11 cellular contexts compared by ENCODE assay signal in the genomic region with DNA sequence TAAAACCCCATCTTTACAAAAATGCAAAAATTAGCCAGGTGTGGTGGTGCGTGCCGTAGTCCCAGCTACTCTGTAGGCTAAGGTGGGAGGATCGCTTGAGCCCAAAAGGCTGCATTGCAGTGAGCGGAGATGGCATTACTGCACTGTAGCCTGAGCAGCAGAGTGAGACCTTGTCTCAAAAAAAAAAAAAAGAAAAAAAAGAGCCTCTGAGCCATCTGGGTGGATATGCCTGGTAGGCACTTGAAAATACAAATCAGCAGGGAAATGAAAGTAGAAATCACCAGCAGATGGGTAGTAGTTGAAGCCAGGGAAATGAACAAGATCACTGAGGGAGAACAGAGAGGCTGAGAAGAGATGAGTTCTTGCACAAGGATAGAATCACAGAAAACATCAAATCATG.
DNase-seq lines count a peak whose midpoint lies in the region; ATAC-seq and TF ChIP-seq lines count a peak whose summit lies in the region.
"Had no signal": no experiment of that assay in that cellular context is flagged by ENCODE, and none has a peak within 500 bp of the region (broad histone marks: within the 10 kb centered on the region; RNA-seq: fewer than 3 reads in every experiment).

No MANE protein-coding gene starts in this region.

- no peak for TF ChIP-seq POLR2A in upper lobe of left lung (IDR thresholded peaks at IDR 0.05)

- H3K4me1 ChIP-seq in GM23248 (ENCODE audit: insufficient read depth) (no peaks in the 10 kb centered on the region), upper lobe of left lung (no peaks in the 10 kb centered on the region)
- H3K4me1 ChIP-seq: BLaER1 had no signal

- DNase-seq in GM12865 (ENCODE audit: low read depth): peak; percentile 35
- DNase-seq in NCI-H2171 (lab: John Stamatoyannopoulos, UW): peak; percentile 68
- DNase-seq in GM23248: no peak
- no peak for DNase-seq in left colon
- no peak for DNase-seq in NOMO-1 treated with dmso at 0.1 percent for 144 hours (lab: John Stamatoyannopoulos, UW; ENCODE audit: unreplicated experiment)
- DNase-seq in upper lobe of left lung: no peak
- DNase-seq: immature natural killer cell, substantia nigra had no signal

- ATAC-seq in GM19452 (IDR thresholded peaks at IDR 0.05; ENCODE audit: unreplicated experiment) (peak; percentile 44), HG02885 (IDR thresholded peaks at IDR 0.05; ENCODE audit: poor library complexity, unreplicated experiment) (peak; percentile 54), left colon (no peak), upper lobe of left lung (ENCODE audit: low FRiP score in 2 of 2) (no peak)

- no peak overlapping the region for H3K4me2 ChIP-seq in GM23248 (ENCODE audit: unreplicated experiment)
- H3K4me2 ChIP-seq: BLaER1 had no signal

- intact Hi-C loops in left colon (cut with DNase I, micrococcal nuclease): no loop called here

- H3K4me3 ChIP-seq in GM12865 (ENCODE audit: low read depth, low read length) (no peak overlapping the region), GM23248 (no peak overlapping the region), upper lobe of left lung (no peak overlapping the region)
- H3K4me3 ChIP-seq: BLaER1 had no signal

- H3K36me3 ChIP-seq in GM23248 (ENCODE audit: low read depth): no peaks in the 10 kb centered on the region
- no peaks in the 10 kb centered on the region for H3K36me3 ChIP-seq in upper lobe of left lung
- H3K36me3 ChIP-seq: BLaER1 had no signal

- H3K9ac ChIP-seq in GM23248: no peak overlapping the region
- H3K9ac ChIP-seq: BLaER1 had no signal

- H3K27me3 ChIP-seq in GM23248 (replicated peaks; ENCODE audit: insufficient read depth) (no peaks in the 10 kb centered on the region), upper lobe of left lung (no peaks in the 10 kb centered on the region)
- H3K27me3 ChIP-seq: BLaER1 had no signal

- H3K9me2 ChIP-seq in GM23248 (ENCODE audit: insufficient read depth): no peaks in the 10 kb centered on the region

- H3K79me2 ChIP-seq in GM23248 (ENCODE audit: insufficient read depth): no peaks in the 10 kb centered on the region

- no peaks in the 10 kb centered on the region for H4K20me1 ChIP-seq in GM23248 (ENCODE audit: insufficient read depth)
- H4K20me1 ChIP-seq: BLaER1 had no signal

- H3K27ac ChIP-seq in GM23248 (no peak overlapping the region), upper lobe of left lung (no peak overlapping the region)
- H3K27ac ChIP-seq: BLaER1 had no signal

- TF ChIP-seq CTCF in GM12865 (IDR thresholded peaks at IDR 0.05; ENCODE audit: insufficient read depth, low read depth, low read length, missing control alignments) (no peak), upper lobe of left lung (IDR thresholded peaks at IDR 0.05) (no peak)

- no peak for TF ChIP-seq EP300 in upper lobe of left lung (IDR thresholded peaks at IDR 0.05)

- no peaks in the 10 kb centered on the region for H3F3A ChIP-seq in GM23248 (ENCODE audit: insufficient read depth)

- H2AFZ ChIP-seq in GM23248: no peak overlapping the region

- H3K9me3 ChIP-seq in GM23248 (ENCODE audit: low read depth): no peaks in the 10 kb centered on the region
- no peaks in the 10 kb centered on the region for H3K9me3 ChIP-seq in upper lobe of left lung
- H3K9me3 ChIP-seq: BLaER1 had no signal

- 89 to 90% methylated on average over 4 of the region's 4 CpGs for WGBS in GM23248 (ENCODE audit: low coverage in 1 of 2, low lambda C conversion rate in 2 of 2, missing lambda C conversion rate in 2 of 2), 2 experiments
- 90 to 97% methylated on average over 4 of the region's 4 CpGs for WGBS in upper lobe of left lung, 2 donors

- in situ Hi-C loops in GM23248 (cut with MboI): no loop called here

Comparison
In these comparisons a context has a peak if more than half of its experiments do, and no peak if none do; other contexts are left out.
1. DNase-seq: peak in GM12865 (single experiment) and NCI-H2171 (single experiment); none in GM23248 (single experiment), left colon (0 of 2), NOMO-1 treated with dmso at 0.1 percent for 144 hours (single experiment) and upper lobe of left lung (0 of 2).
2. ATAC-seq: peak in GM19452 (single experiment) and HG02885 (single experiment); none in left colon (single experiment) and upper lobe of left lung (0 of 2).